17 cellular contexts compared by ENCODE assay signal in the genomic region with DNA sequence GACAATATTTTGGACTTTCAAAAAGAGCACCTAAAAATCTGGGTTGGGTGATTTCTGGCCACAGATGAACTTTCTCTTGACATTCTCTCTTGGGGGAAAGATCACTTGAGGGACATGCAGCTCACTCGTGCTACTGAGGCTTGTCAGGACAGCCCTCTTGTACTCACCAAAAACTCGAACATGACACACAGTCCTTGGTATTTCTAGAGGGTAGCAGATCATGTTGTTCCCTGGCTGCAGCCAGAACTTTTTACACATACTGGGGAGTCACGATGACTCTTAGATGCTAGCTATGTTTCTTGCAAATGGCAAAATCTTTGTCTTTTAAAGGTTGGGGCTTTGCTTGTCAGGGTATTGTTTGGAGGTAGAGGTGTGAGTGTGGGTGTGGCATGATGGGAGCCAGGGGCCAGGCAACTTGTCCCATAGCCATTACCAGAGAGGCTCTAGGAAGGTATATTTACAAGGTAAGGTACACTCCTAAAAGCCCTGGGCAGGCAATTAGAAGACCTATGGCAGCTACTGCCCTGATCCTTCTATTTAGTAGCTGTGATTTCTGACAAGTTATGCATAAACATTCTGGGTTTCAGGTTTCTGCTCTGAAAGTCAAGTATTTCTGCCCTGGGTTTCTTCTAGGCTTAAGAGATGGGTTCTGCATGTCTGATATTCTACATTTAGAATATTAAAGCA.
DNase-seq lines count a peak whose midpoint lies in the region; ATAC-seq and TF ChIP-seq lines count a peak whose summit lies in the region.
"Had no signal": no experiment of that assay in that cellular context is flagged by ENCODE, and none has a peak within 500 bp of the region (broad histone marks: within the 10 kb centered on the region; RNA-seq: fewer than 3 reads in every experiment).

No MANE protein-coding gene starts in this region.

- H3K27ac ChIP-seq in VCaP (0 out of 2 replicates have a peak overlapping the region, but pooled peaks have one; percentile 9), heart left ventricle (peak overlapping the region in 6 of 12 donors; percentile 11 to 76 (median 48)), esophagus squamous epithelium (no peak overlapping the region)
- H3K27ac ChIP-seq: BLaER1 treated with 17β-estradiol and CSF1 and Interleukin-3, amounts not matched to agents 10 nM and 100 nM; SJCRH30 had no signal

- TF ChIP-seq CTCF in VCaP (conservative IDR thresholded peaks at IDR 0.05) (no peak), heart left ventricle (IDR thresholded peaks at IDR 0.05) (no peak), esophagus squamous epithelium (IDR thresholded peaks at IDR 0.05) (no peak)

- TF ChIP-seq POLR2A in heart left ventricle (IDR thresholded peaks at IDR 0.05) (no peak), esophagus squamous epithelium (IDR thresholded peaks at IDR 0.05) (no peak)

- intact Hi-C loops in heart left ventricle (cut with DNase I) = loop anchor here in 2 of 10 donors (2.0 kb wide), 1 partner anchor 51 kb away; no protein-coding TSS in a partner anchor
- intact Hi-C loops in esophagus squamous epithelium (cut with DNase I) = no loop called here

- peaks cover 0 to 17% (median 4%) of the 10 kb centered on the region in 12 donors for H3K9me3 ChIP-seq in heart left ventricle
- H3K9me3 ChIP-seq in esophagus squamous epithelium = no peaks in the 10 kb centered on the region
- H3K9me3 ChIP-seq: SJCRH30 had no signal

- H3K4me3 ChIP-seq in heart left ventricle (no peak overlapping the region), skeletal muscle cell (ENCODE audit: low read depth, low read length) (no peak overlapping the region), H7 (ENCODE audit: insufficient read depth, low read depth, low read length) (no peak overlapping the region), esophagus squamous epithelium (no peak overlapping the region)
- H3K4me3 ChIP-seq: BLaER1 treated with 17β-estradiol and CSF1 and Interleukin-3, amounts not matched to agents 10 nM and 100 nM; SJCRH30 had no signal

- peak; percentile 84 to 94 (median 92) for ATAC-seq in heart left ventricle
- ATAC-seq in GM19397 (IDR thresholded peaks at IDR 0.05; ENCODE audit: unreplicated experiment) = no peak
- ATAC-seq: activated CD8-positive, alpha-beta T cell treated with anti-CD3 and anti-CD28 coated beads for 36 hours; activated T-cell treated with anti-CD3 and anti-CD28 coated beads, Interleukin-2, amount 50 U/mL, for 4 hours had no signal

- peak; percentile 32 to 84 for DNase-seq in NCI-H2081 (lab: John Stamatoyannopoulos, UW)
- no peak for DNase-seq in NCI-H2081 treated with DMSO at 0.1 percent for 48 hours (lab: John Stamatoyannopoulos, UW)
- DNase-seq in heart left ventricle = peak in 1 of 5 donors; percentile 42
- peak; percentile 38 for DNase-seq in skeletal muscle cell (ENCODE audit: low read depth)
- DNase-seq in H7 = no peak
- DNase-seq in esophagus squamous epithelium (lab: John Stamatoyannopoulos, UW) = no peak
- DNase-seq: activated CD4-positive, CD25-positive, alpha-beta regulatory T cell; activated CD8-positive, alpha-beta T cell treated with anti-CD3 and anti-CD28 coated beads for 36 hours; activated T-cell treated with anti-CD3 and anti-CD28 coated beads, Interleukin-2, amount 50 U/mL, for 4 hours; foreskin melanocyte; GDM1; MM.1S; NCI-H187 treated with DMSO at 0.1 percent for 48 hours had no signal

- 23 to 64% (median 59%) methylated on average over 3 of the region's 3 CpGs for WGBS in heart left ventricle, 4 donors
- WGBS in esophagus squamous epithelium, 2 donors = 53 to 79% methylated on average over 3 of the region's 3 CpGs

- peaks cover 0 to 12% (median 1%) of the 10 kb centered on the region in 12 donors for H3K4me1 ChIP-seq in heart left ventricle
- no peaks in the 10 kb centered on the region for H3K4me1 ChIP-seq in esophagus squamous epithelium
- H3K4me1 ChIP-seq: BLaER1 treated with 17β-estradiol and CSF1 and Interleukin-3, amounts not matched to agents 10 nM and 100 nM had no signal

- no peaks in the 10 kb centered on the region for H3K36me3 ChIP-seq in heart left ventricle
- no peaks in the 10 kb centered on the region for H3K36me3 ChIP-seq in H7 (replicated peaks; ENCODE audit: control insufficient read depth, insufficient read depth, low read length)
- no peaks in the 10 kb centered on the region for H3K36me3 ChIP-seq in esophagus squamous epithelium
- H3K36me3 ChIP-seq: BLaER1 treated with 17β-estradiol and CSF1 and Interleukin-3, amounts not matched to agents 10 nM and 100 nM; SJCRH30 had no signal

- H3K27me3 ChIP-seq in heart left ventricle (no peaks in the 10 kb centered on the region), H7 (ENCODE audit: control insufficient read depth, insufficient read depth, low read length) (no peaks in the 10 kb centered on the region), esophagus squamous epithelium (no peaks in the 10 kb centered on the region)
- H3K27me3 ChIP-seq: BLaER1 treated with 17β-estradiol and CSF1 and Interleukin-3, amounts not matched to agents 10 nM and 100 nM; SJCRH30 had no signal

Comparison
In these comparisons a context has a peak if more than half of its experiments do, and no peak if none do; other contexts are left out.
1. DNase-seq: peak in NCI-H2081 (2 of 2) and skeletal muscle cell (single experiment); none in NCI-H2081 treated with DMSO at 0.1 percent for 48 hours (single experiment), H7 (single experiment) and esophagus squamous epithelium (single experiment).